21 cellular contexts compared by ENCODE assay signal in genomic region chr1:77643456-77643855, GRCh38.
DNase-seq lines count a peak whose midpoint lies in the region; ATAC-seq lines count a peak whose summit lies in the region.
"Had no signal": no experiment of that assay in that cellular context is flagged by ENCODE, and none has a peak within 500 bp of the region (broad histone marks: within the 10 kb centered on the region; RNA-seq: fewer than 3 reads in every experiment).

No MANE protein-coding gene starts in this region.

- peak overlapping the region; percentile 79 for H3K27ac ChIP-seq in SK-N-MC
- H3K27ac ChIP-seq: A549 had no signal

- H3K9ac ChIP-seq in SK-N-MC (ENCODE audit: insufficient read length): no peak overlapping the region

- peaks cover 61% of the 10 kb centered on the region for H3K36me3 ChIP-seq in SK-N-MC (ENCODE audit: insufficient read depth, low read length)

- no peak overlapping the region for H3K4me3 ChIP-seq in SK-N-MC
- H3K4me3 ChIP-seq: A549 had no signal

- no peak for ATAC-seq in HG02623 (IDR thresholded peaks at IDR 0.05; ENCODE audit: unreplicated experiment)
- ATAC-seq: A549, PC-3 had no signal

- DNase-seq in SK-N-MC (ENCODE audit: low read depth, low spot score): no peak
- peak; percentile 34 for DNase-seq in epidermal melanocyte (ENCODE audit: insufficient read length, low spot score)
- DNase-seq in pons (ENCODE audit: low spot score): peak; percentile 74
- DNase-seq in OCI-M2 (lab: John Stamatoyannopoulos, UW; ENCODE audit: unreplicated experiment): no peak
- DNase-seq in T1000 (lab: John Stamatoyannopoulos, UW): no peak
- no peak for DNase-seq in activated gamma-delta T cell (lab: John Stamatoyannopoulos, UW)
- DNase-seq: DMS53, GF-D8, Karpas-422, MV-4-11, NCI-H1105 treated with DMSO at 0.1 percent for 48 hours, NCI-H1694 treated with DMSO at 0.1 percent for 48 hours, NCI-H2081 treated with DMSO at 0.1 percent for 48 hours, NCI-H2171 treated with DMSO at 0.1 percent for 48 hours, NCI-H446, NCI-H526 treated with DMSO at 0.1 percent for 48 hours, PC-3, RPMI8226, SIG-M5 had no signal

- peaks cover 3% of the 10 kb centered on the region; the same call in 1 of the 2 replicates for H3K9me3 ChIP-seq in SK-N-MC (ENCODE audit: low read depth, low read length)
- H3K9me3 ChIP-seq: A549 had no signal

Comparison
In these comparisons a context has a peak if more than half of its experiments do, and no peak if none do; other contexts are left out.
1. DNase-seq: peak in epidermal melanocyte (single experiment) and pons (single experiment); none in SK-N-MC (single experiment), OCI-M2 (single experiment), T1000 (single experiment) and activated gamma-delta T cell (single experiment).